8 cellular contexts compared by ENCODE assay signal in the genomic region with DNA sequence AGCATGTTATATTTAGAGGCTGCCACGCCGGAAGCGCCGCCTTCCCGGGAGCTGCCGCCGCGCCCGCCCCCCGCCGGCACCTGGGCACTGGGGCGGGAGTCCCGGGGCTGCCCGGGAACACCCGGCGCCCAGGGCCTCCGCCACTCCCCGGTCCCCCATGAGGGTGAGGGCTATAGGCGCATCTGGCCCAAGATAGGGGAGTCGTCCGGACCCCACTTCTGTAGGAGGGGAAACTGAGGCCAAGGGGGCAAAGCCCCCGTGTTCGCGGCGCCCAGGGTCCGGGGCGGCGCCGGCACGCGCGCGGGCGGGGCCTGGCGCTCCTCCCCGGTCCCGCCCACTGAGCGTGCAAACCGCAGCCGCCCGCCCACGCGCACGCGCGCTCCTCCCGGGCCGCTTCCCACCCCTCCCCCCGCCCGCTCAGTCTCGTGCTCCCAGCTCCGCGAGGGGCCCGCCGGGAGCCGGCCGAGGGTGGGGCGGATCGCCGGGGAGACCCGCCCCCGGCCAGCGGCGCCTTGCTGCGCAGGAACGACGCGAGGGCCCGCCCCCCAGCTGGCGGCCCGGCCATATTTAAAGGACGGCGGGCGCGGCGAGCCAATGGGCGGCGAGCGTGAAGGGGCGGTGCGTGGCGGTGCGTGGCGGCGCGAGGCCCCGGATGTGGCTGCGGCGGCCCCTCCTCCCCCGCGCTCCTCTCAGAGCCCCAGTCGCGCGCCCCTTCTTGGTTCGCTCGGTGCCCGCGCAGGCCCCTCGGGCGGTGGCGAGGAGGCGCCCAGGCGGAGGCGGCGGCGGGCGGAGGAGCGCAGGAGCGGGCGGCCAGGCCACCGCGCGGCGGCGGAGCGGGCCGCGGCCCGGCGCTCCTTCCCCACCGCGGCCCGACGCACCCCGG.
DNase-seq lines count a peak whose midpoint lies in the region; ATAC-seq and TF ChIP-seq lines count a peak whose summit lies in the region.

A gene (plus strand): TSS at position 700 of the 883 bp plus-strand sequence. CDS start 192 bp downstream, outside the sequence.

- H3K9me3 Mint-ChIP-seq in central memory CD8-positive, alpha-beta T cell, result no peaks in the 10 kb centered on the region

- TF ChIP-seq CTCF in AG10803 (conservative IDR thresholded peaks at IDR 0.05; ENCODE audit: low read length), result no peak

- H3K4me3 ChIP-seq in AG10803 (ENCODE audit: low read length), result peak within 1 kb of the TSS; percentile 77

- H3K27ac Mint-ChIP-seq in central memory CD8-positive, alpha-beta T cell (ENCODE audit: low read depth), result peak within 1 kb of the TSS; percentile 94

- no peaks in the 10 kb centered on the region for H3K27me3 Mint-ChIP-seq in central memory CD8-positive, alpha-beta T cell

- DNase-seq in AG10803 (ENCODE audit: low read depth) (peak; percentile 97), NCI-H446 treated with DMSO at 0.1 percent for 48 hours (lab: John Stamatoyannopoulos, UW) (peak; percentile 91), islet precursor cell (peak; percentile 98)
- peak; percentile 80 to 92 for DNase-seq in central memory CD8-positive, alpha-beta T cell (ENCODE audit: low spot score in 2 of 2)
- DNase-seq in stimulated activated CD4-positive, alpha-beta T cell treated with anti-CD3 and anti-CD28 coated beads, Interleukin-12 subunit alpha, Interleukin-12 subunit beta, amount 100 ng/mL, for 4 hours, result peak; percentile 99

- peaks cover 25% of the 10 kb centered on the region for H3K36me3 Mint-ChIP-seq in central memory CD8-positive, alpha-beta T cell (ENCODE audit: insufficient read depth)

- peak within 1 kb of the TSS; percentile 80 for H3K4me3 Mint-ChIP-seq in central memory CD8-positive, alpha-beta T cell

- ATAC-seq in GM19043 (IDR thresholded peaks at IDR 0.05; ENCODE audit: low read depth, unreplicated experiment), result peak; percentile 68
- peak; percentile 78 for ATAC-seq in HG03354 (IDR thresholded peaks at IDR 0.05; ENCODE audit: poor library complexity, severe bottlenecking, unreplicated experiment)
- ATAC-seq in activated CD4-positive, CD25-positive, alpha-beta regulatory T cell treated with anti-CD3 and anti-CD28 coated beads, Interleukin-2, amount 50 U/mL, for 24 hours, result peak; percentile 81 to 87
- peak; percentile 64 for ATAC-seq in central memory CD8-positive, alpha-beta T cell (replicated peaks; ENCODE audit: extremely low read depth, poor library complexity, severe bottlenecking)

- H3K4me1 Mint-ChIP-seq in central memory CD8-positive, alpha-beta T cell, result peaks cover 40% of the 10 kb centered on the region

Comparison
In these comparisons a context has a peak if more than half of its experiments do, and no peak if none do; other contexts are left out.
1. Peak in every context shown above with its lines: DNase-seq, ATAC-seq and H3K4me3 ChIP-seq.